In genomic region chr1:6026095-6026809, GRCh38 we compare ENCODE assay signal across 8 cellular contexts.
DNase-seq lines count a peak whose midpoint lies in the region; ATAC-seq and TF ChIP-seq lines count a peak whose summit lies in the region.

No MANE protein-coding gene starts in this region.

- H3K9me3 ChIP-seq in mucosa of rectum (ENCODE audit: control insufficient read depth in 2 of 2, low read length in 2 of 2), result no peaks in the 10 kb centered on the region

- peaks cover 70% of the 10 kb centered on the region for H3K4me1 Mint-ChIP-seq in dendritic cell treated with granulocyte-macrophage colony-stimulating factor and Interleukin-4, amounts not matched to agents 40 ng/mL and 50 ng/mL, for 4 days (ENCODE audit: low read depth)

- peak; percentile 84 to 93 for DNase-seq in NCI-H2081 (lab: John Stamatoyannopoulos, UW)
- peak; percentile 93 for DNase-seq in activated CD4-positive, CD25-positive, alpha-beta regulatory T cell treated with anti-CD3 and anti-CD28 coated beads, Interleukin-2, amount 50 U/mL, for 72 hours
- peak; percentile 82 to 88 (median 86) for DNase-seq in stimulated activated naive CD4-positive, alpha-beta T cell (lab: John Stamatoyannopoulos, UW)
- DNase-seq in HEK293T (ENCODE audit: extremely low spot score), result no peak

- peak overlapping the region; percentile 38 to 69 for H3K4me3 ChIP-seq in mucosa of rectum (ENCODE audit: low read length in 2 of 2)

- H3K4me3 Mint-ChIP-seq in dendritic cell treated with granulocyte-macrophage colony-stimulating factor and Interleukin-4, amounts not matched to agents 40 ng/mL and 50 ng/mL, for 4 days, result peak overlapping the region; percentile 98

- CTCF ChIA-PET in HEK293T (lab: Yijun Ruan, JAX), result interaction anchor here (1.3 kb wide), 1 partner anchor 8 kb away, joined by 4 read pairs; no protein-coding TSS in a partner anchor

- intact Hi-C loops in dendritic cell treated with granulocyte-macrophage colony-stimulating factor and Interleukin-4, amounts not matched to agents 40 ng/mL and 50 ng/mL, for 4 days (cut with micrococcal nuclease), result no loop called here

- H3K27ac Mint-ChIP-seq in dendritic cell treated with granulocyte-macrophage colony-stimulating factor and Interleukin-4, amounts not matched to agents 40 ng/mL and 50 ng/mL, for 4 days, result peak overlapping the region; percentile 92

- H3K36me3 Mint-ChIP-seq in dendritic cell treated with granulocyte-macrophage colony-stimulating factor and Interleukin-4, amounts not matched to agents 40 ng/mL and 50 ng/mL, for 4 days (ENCODE audit: low read depth), result peaks cover 49% of the 10 kb centered on the region

- H3K27me3 ChIP-seq in mucosa of rectum (ENCODE audit: control insufficient read depth in 2 of 2, insufficient read depth in 2 of 2, low read length in 2 of 2), result no peaks in the 10 kb centered on the region

- ATAC-seq in HG02884 (IDR thresholded peaks at IDR 0.05; ENCODE audit: unreplicated experiment), result peak; percentile 63

- POLR2A ChIA-PET in HEK293T (lab: Yijun Ruan, JAX), result no interaction called here

- peak overlapping the region; percentile 41 to 58 for H3K9ac ChIP-seq in mucosa of rectum (ENCODE audit: low read depth in 1 of 2, low read length in 2 of 2)

- peak; percentile 84 for TF ChIP-seq POLR2A in GM18526 (IDR thresholded peaks at IDR 0.05; ENCODE audit: extremely low read depth, insufficient read length)

- H3K4me1 ChIP-seq in mucosa of rectum (ENCODE audit: control insufficient read depth in 2 of 2, insufficient read depth in 2 of 2, low read length in 2 of 2), result peaks cover 5 to 6% of the 10 kb centered on the region in 2 donors

- peak overlapping the region; percentile 37 to 74 for H3K27ac ChIP-seq in mucosa of rectum (ENCODE audit: low read depth in 2 of 2, low read length in 2 of 2)

- no peaks in the 10 kb centered on the region for H3K36me3 ChIP-seq in mucosa of rectum (ENCODE audit: control insufficient read depth in 2 of 2, insufficient read depth in 2 of 2, low read length in 2 of 2)

- no peaks in the 10 kb centered on the region for H3K27me3 Mint-ChIP-seq in dendritic cell treated with granulocyte-macrophage colony-stimulating factor and Interleukin-4, amounts not matched to agents 40 ng/mL and 50 ng/mL, for 4 days

- H3K9me3 Mint-ChIP-seq in dendritic cell treated with granulocyte-macrophage colony-stimulating factor and Interleukin-4, amounts not matched to agents 40 ng/mL and 50 ng/mL, for 4 days, result no peaks in the 10 kb centered on the region

TF ChIP-seq in HEK293T, 16 proteins besides CTCF, POLR2A, EP300 and RAD21:
- TF ChIP-seq FOXM1 (IDR thresholded peaks at IDR 0.05; ENCODE audit: borderline replicate concordance) (no peak), ZNF384 (IDR thresholded peaks at IDR 0.05) (no peak), CTBP1 (IDR thresholded peaks at IDR 0.05; ENCODE audit: borderline replicate concordance) (no peak), SP1 (IDR thresholded peaks at IDR 0.05) (no peak), SUZ12 (IDR thresholded peaks at IDR 0.05) (no peak), FOXK2 (IDR thresholded peaks at IDR 0.05) (no peak), TARDBP (IDR thresholded peaks at IDR 0.05) (no peak), ARNT (IDR thresholded peaks at IDR 0.05) (no peak), FOXA1 (IDR thresholded peaks at IDR 0.05) (no peak), HDGF (IDR thresholded peaks at IDR 0.05; ENCODE audit: borderline replicate concordance) (no peak), ELF4 (IDR thresholded peaks at IDR 0.05) (no peak), NFRKB (IDR thresholded peaks at IDR 0.05) (no peak)
TF ChIP-seq in HEK293T: peak in this region for 0.
